ENCODE assay signal across 8 cellular contexts in the genomic region with DNA sequence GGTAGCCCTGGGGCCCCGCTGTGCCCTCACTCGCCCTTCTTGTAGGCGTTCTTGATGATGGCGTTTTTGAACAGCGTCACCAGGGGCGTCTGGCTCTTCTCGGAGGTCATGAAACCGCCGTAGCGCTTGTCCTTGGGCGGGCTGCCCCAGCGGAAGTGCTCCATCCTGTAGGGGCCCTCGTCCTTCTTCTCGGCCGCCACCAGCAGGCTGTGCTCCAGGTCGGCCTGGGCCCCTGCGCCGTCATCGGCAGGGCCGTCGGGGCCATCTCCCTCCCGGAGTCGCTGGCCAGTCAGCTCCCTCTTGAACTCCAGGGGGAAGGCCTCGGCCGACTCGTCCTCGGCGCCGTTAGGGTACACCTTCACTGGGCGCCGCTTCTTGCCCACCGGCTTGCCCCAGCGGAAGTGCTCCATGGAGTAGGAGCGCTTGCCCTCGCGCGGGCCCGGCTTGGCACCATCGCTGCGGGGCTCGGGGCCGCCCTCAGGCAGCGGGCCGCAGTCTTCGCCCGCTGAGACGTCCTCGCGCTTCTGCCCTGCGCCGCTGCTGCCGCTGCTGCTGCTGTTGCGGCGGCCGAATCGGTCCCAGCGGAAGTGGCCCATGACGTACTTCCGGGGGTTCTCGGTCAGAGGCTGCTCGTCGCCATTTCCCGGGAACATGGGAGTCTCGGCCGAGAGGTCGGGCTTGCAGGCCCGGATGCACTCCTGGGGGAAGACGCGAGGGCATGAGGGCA. TPM values are rescaled to one million over a fixed set of nuclear protein-coding genes. Genes with fewer than 3 reads are reported as not detected.
DNase-seq lines count a peak whose midpoint lies in the region; TF ChIP-seq lines count a peak whose summit lies in the region.

No MANE protein-coding gene starts in this region.

- peaks cover 15 to 39% (median 23%) of the 10 kb centered on the region in 3 donors for H3K27me3 Mint-ChIP-seq in CD14-positive monocyte (ENCODE audit: low read depth in 3 of 3)
- no peaks in the 10 kb centered on the region for H3K27me3 Mint-ChIP-seq in activated naive CD8-positive, alpha-beta T cell

- H3K9me3 Mint-ChIP-seq in CD14-positive monocyte = peaks cover 2 to 24% (median 12%) of the 10 kb centered on the region in 7 donors
- no peaks in the 10 kb centered on the region for H3K9me3 Mint-ChIP-seq in activated naive CD8-positive, alpha-beta T cell (ENCODE audit: low read depth)

- H3K4me1 Mint-ChIP-seq in CD14-positive monocyte = peaks cover 21% of the 10 kb centered on the region
- H3K4me1 Mint-ChIP-seq in activated naive CD8-positive, alpha-beta T cell (ENCODE audit: low read depth) = peaks cover 24% of the 10 kb centered on the region

- TF ChIP-seq CTCF in CD14-positive monocyte (IDR thresholded peaks at IDR 0.05) = no peak

- peak overlapping the region in 3 of 7 donors; percentile 8 to 40 (median 37) for H3K27ac Mint-ChIP-seq in CD14-positive monocyte
- no peak overlapping the region for H3K27ac Mint-ChIP-seq in activated naive CD8-positive, alpha-beta T cell

- intact Hi-C loops in CD14-positive monocyte (cut with micrococcal nuclease) = no loop called here

- DNase-seq in CD14-positive monocyte (ENCODE audit: low spot score) (peak; percentile 74), NCI-H2171 treated with DMSO at 0.1 percent for 48 hours (lab: John Stamatoyannopoulos, UW) (peak; percentile 67), islet precursor cell (peak; percentile 50), NAMALWA (ENCODE audit: low spot score) (no peak), kidney tubule cell (ENCODE audit: low spot score) (no peak), putamen (ENCODE audit: low spot score) (no peak)
- peak; percentile 64 to 72 (median 65) for DNase-seq in stimulated activated CD4-positive, alpha-beta T cell treated with anti-CD3 and anti-CD28 coated beads, TNF-alpha, amount 100 ng/mL, for 48 hours (ENCODE audit: low read depth in 3 of 3)

- H3K36me3 Mint-ChIP-seq in CD14-positive monocyte = peaks cover 0 to 6% of the 10 kb centered on the region in 2 donors
- peaks cover 8% of the 10 kb centered on the region for H3K36me3 Mint-ChIP-seq in activated naive CD8-positive, alpha-beta T cell

- peak overlapping the region; percentile 53 to 78 for H3K4me3 Mint-ChIP-seq in CD14-positive monocyte
- H3K4me3 Mint-ChIP-seq in activated naive CD8-positive, alpha-beta T cell = peak overlapping the region; percentile 85

RNA-seq across cellular contexts. Expression of gene POMC, which starts 7.2 kb away (rescaled TPM):
- 1 to 10 TPM; 4.6 to 4.7 TPM for polyA plus RNA-seq in CD14-positive monocyte

Comparison
In these comparisons a context has a peak if more than half of its experiments do, and no peak if none do; other contexts are left out.
1. DNase-seq: peak in CD14-positive monocyte (single experiment), NCI-H2171 treated with DMSO at 0.1 percent for 48 hours (single experiment), islet precursor cell (single experiment) and stimulated activated CD4-positive, alpha-beta T cell treated with anti-CD3 and anti-CD28 coated beads, TNF-alpha, amount 100 ng/mL, for 48 hours (3 of 3); none in NAMALWA (single experiment), kidney tubule cell (single experiment) and putamen (single experiment).